ENCODE assay signal across 28 cellular contexts in the genomic region with DNA sequence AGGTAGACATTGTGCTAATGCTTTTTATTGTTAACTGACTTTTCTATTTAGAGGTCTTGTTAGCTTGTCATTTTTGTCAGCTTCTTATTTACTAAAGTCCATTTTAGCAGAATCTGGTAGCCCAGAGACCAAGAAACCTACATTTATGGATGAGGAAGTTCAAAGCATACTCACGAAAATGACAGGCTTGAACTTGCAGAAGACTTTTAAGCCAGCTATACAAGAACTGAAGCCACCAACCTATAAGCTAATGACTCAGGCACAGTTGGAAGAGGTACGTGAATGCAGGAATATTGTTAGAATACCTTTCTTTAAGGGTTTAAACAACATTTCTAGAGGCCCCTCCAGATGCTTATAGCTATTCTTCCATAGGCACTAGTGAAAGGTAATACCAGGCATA.
"Had no signal": no experiment of that assay in that cellular context is flagged by ENCODE, and none has a peak within 500 bp of the region (broad histone marks: within the 10 kb centered on the region; RNA-seq: fewer than 3 reads in every experiment).

No MANE protein-coding gene starts in this region.

- ATAC-seq: activated CD4-positive, alpha-beta T cell treated with anti-CD3 and anti-CD28 coated beads for 36 hours; activated naive CD8-positive, alpha-beta T cell treated with anti-CD3 and anti-CD28 coated beads, Interleukin-2, amount 50 U/mL, for 24 hours; activated T-cell treated with anti-CD3 and anti-CD28 coated beads, Interleukin-2, amount 50 U/mL, for 4 hours; body of pancreas; effector memory CD8-positive, alpha-beta T cell; gastroesophageal sphincter had no signal

- H3K27me3 Mint-ChIP-seq: activated CD4-positive, alpha-beta memory T cell treated with anti-CD3 and anti-CD28 coated beads for 36 hours; activated CD4-positive, alpha-beta T cell treated with anti-CD3 and anti-CD28 coated beads for 36 hours; activated CD4-positive, alpha-beta T cell treated with anti-CD3 and anti-CD28 coated beads, Interleukin-2, amount 10 ng/mL, durations not matched to agents 24 days and 14 days; activated naive CD4-positive, alpha-beta T cell treated with anti-CD3 and anti-CD28 coated beads, Interleukin-2, amount 50 U/mL, for 24 hours; activated naive CD8-positive, alpha-beta T cell treated with anti-CD3 and anti-CD28 coated beads for 36 hours; activated naive CD8-positive, alpha-beta T cell treated with anti-CD3 and anti-CD28 coated beads, Interleukin-2, amount 50 U/mL, for 24 hours; central memory CD8-positive, alpha-beta T cell; effector memory CD8-positive, alpha-beta T cell had no signal

- H3K4me3 ChIP-seq: adrenal gland, body of pancreas, esophagus muscularis mucosa, gastroesophageal sphincter had no signal

- H3K9me3 Mint-ChIP-seq: activated CD4-positive, alpha-beta memory T cell treated with anti-CD3 and anti-CD28 coated beads for 36 hours; activated naive CD4-positive, alpha-beta T cell treated with anti-CD3 and anti-CD28 coated beads for 36 hours; activated naive CD4-positive, alpha-beta T cell treated with anti-CD3 and anti-CD28 coated beads, Interleukin-2, amount 50 U/mL, for 24 hours; activated naive CD8-positive, alpha-beta T cell treated with anti-CD3 and anti-CD28 coated beads for 36 hours had no signal

- DNase-seq: activated CD4-positive, alpha-beta memory T cell treated with anti-CD3 and anti-CD28 coated beads for 36 hours; activated CD4-positive, alpha-beta T cell treated with anti-CD3 and anti-CD28 coated beads for 36 hours; activated CD4-positive, alpha-beta T cell treated with anti-CD3 and anti-CD28 coated beads, Interleukin-2, amount 10 ng/mL, durations not matched to agents 24 days and 14 days; activated CD4-positive, CD25-positive, alpha-beta regulatory T cell; activated CD4-positive, CD25-positive, alpha-beta regulatory T cell treated with anti-CD3 and anti-CD28 coated beads, Interleukin-2, amount 50 U/mL, for 72 hours; activated CD8-positive, alpha-beta memory T cell treated with anti-CD3 and anti-CD28 coated beads, Interleukin-2, amount 50 U/mL, for 48 hours; activated effector memory CD4-positive, alpha-beta T cell treated with anti-CD3 and anti-CD28 coated beads, Interleukin-2, amount 50 U/mL, for 16 hours; activated naive CD4-positive, alpha-beta T cell treated with anti-CD3 and anti-CD28 coated beads for 36 hours; activated naive CD8-positive, alpha-beta T cell treated with anti-CD3 and anti-CD28 coated beads for 36 hours; activated naive CD8-positive, alpha-beta T cell treated with anti-CD3 and anti-CD28 coated beads, Interleukin-2, amount 50 U/mL, for 24 hours; activated T-cell treated with anti-CD3 and anti-CD28 coated beads for 4 hours; activated T-cell treated with anti-CD3 and anti-CD28 coated beads, Interleukin-2, amount 50 U/mL, for 4 hours; adrenal gland; amygdala; aorta; body of pancreas; cortex of kidney; dermis blood vessel endothelial cell; effector CD4-positive, alpha-beta T cell; effector memory CD8-positive, alpha-beta T cell; foreskin melanocyte; T-helper 2 cell had no signal

- H3K27ac Mint-ChIP-seq: activated CD4-positive, alpha-beta memory T cell treated with anti-CD3 and anti-CD28 coated beads for 36 hours; activated CD4-positive, alpha-beta T cell treated with anti-CD3 and anti-CD28 coated beads for 36 hours; activated CD4-positive, alpha-beta T cell treated with anti-CD3 and anti-CD28 coated beads, Interleukin-2, amount 10 ng/mL, durations not matched to agents 24 days and 14 days; activated naive CD4-positive, alpha-beta T cell treated with anti-CD3 and anti-CD28 coated beads for 36 hours; activated naive CD4-positive, alpha-beta T cell treated with anti-CD3 and anti-CD28 coated beads, Interleukin-2, amount 50 U/mL, for 24 hours; activated naive CD8-positive, alpha-beta T cell treated with anti-CD3 and anti-CD28 coated beads for 36 hours; activated T-helper 1 cell treated with anti-CD3 and anti-CD28 coated beads, Interleukin-12 subunit alpha, Interleukin-12 subunit beta, Interleukin-2, Interleukin-4 antibody, amounts not matched to agents 30 ng/mL and 10 ng/mL and 1 ng/mL, durations not matched to agents 14 hours and 24 hours and 36 hours; activated T-helper 2 cell treated with anti-CD3 and anti-CD28 coated beads, Interferon-gamma antibody, Interleukin-2, Interleukin-4, amounts not matched to agents 10 μg/mL and 5 μg/mL and 100 μg/mL, durations not matched to agents 14 hours and 24 hours and 36 hours had no signal

- H3K4me3 Mint-ChIP-seq: activated CD4-positive, alpha-beta memory T cell treated with anti-CD3 and anti-CD28 coated beads for 36 hours; activated CD4-positive, alpha-beta T cell treated with anti-CD3 and anti-CD28 coated beads for 36 hours; activated CD4-positive, alpha-beta T cell treated with anti-CD3 and anti-CD28 coated beads, Interleukin-2, amount 10 ng/mL, durations not matched to agents 24 days and 14 days; activated naive CD4-positive, alpha-beta T cell treated with anti-CD3 and anti-CD28 coated beads for 36 hours; activated naive CD4-positive, alpha-beta T cell treated with anti-CD3 and anti-CD28 coated beads, Interleukin-2, amount 50 U/mL, for 24 hours; activated naive CD8-positive, alpha-beta T cell treated with anti-CD3 and anti-CD28 coated beads for 36 hours; activated naive CD8-positive, alpha-beta T cell treated with anti-CD3 and anti-CD28 coated beads, Interleukin-2, amount 50 U/mL, for 24 hours; activated T-cell treated with anti-CD3 and anti-CD28 coated beads, Interleukin-2, amount 50 U/mL, for 4 hours; activated T-helper 1 cell treated with anti-CD3 and anti-CD28 coated beads, Interleukin-12 subunit alpha, Interleukin-12 subunit beta, Interleukin-2, Interleukin-4 antibody, amounts not matched to agents 30 ng/mL and 10 ng/mL and 1 ng/mL, durations not matched to agents 14 hours and 24 hours and 36 hours; central memory CD8-positive, alpha-beta T cell; effector memory CD8-positive, alpha-beta T cell had no signal

- H3K27me3 ChIP-seq: adrenal gland, body of pancreas, esophagus muscularis mucosa, gastroesophageal sphincter had no signal

- H3K27ac ChIP-seq: adrenal gland, body of pancreas, esophagus muscularis mucosa, gastroesophageal sphincter had no signal

- H3K9me3 ChIP-seq: adrenal gland, body of pancreas, esophagus muscularis mucosa, gastroesophageal sphincter had no signal
